Comparison of ENCODE assay signal across 18 cellular contexts in the genomic region with DNA sequence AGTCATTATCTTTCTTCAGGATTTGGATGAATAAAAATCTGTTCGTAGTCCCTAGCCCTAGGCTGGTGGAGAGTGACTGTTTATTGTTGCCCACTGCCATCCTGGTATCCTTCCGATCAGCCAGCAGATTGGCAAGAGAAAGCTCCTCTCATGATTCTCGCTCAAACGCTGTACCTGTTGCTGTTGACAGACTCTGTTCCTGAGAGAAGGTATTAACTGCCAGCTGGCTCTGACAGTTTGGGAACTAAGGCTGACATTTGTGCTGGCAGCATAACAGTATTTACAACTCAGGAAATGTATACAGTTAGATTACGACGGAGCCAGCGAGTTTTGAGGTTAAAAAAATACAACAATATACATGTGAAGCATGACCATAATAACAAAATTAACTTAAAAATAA.
DNase-seq lines count a peak whose midpoint lies in the region; ATAC-seq and TF ChIP-seq lines count a peak whose summit lies in the region.
"Had no signal": no experiment of that assay in that cellular context is flagged by ENCODE, and none has a peak within 500 bp of the region (broad histone marks: within the 10 kb centered on the region; RNA-seq: fewer than 3 reads in every experiment).

No MANE protein-coding gene starts in this region.

- no peak overlapping the region for H3K4me3 Mint-ChIP-seq in activated CD4-positive, alpha-beta T cell treated with anti-CD3 and anti-CD28 coated beads, Interleukin-2, amount 10 ng/mL, durations not matched to agents 24 days and 14 days
- H3K4me3 Mint-ChIP-seq: B cell; CD4-positive, alpha-beta T cell; HFFc6 had no signal

- 30 to 35% methylated on average over 7 of the region's 7 CpGs for WGBS in body of pancreas, 2 donors

- H3K36me3 Mint-ChIP-seq in activated CD4-positive, alpha-beta T cell treated with anti-CD3 and anti-CD28 coated beads, Interleukin-2, amount 10 ng/mL, durations not matched to agents 24 days and 14 days (ENCODE audit: low read depth) = no peaks in the 10 kb centered on the region

- H3K27ac Mint-ChIP-seq in activated CD4-positive, alpha-beta T cell treated with anti-CD3 and anti-CD28 coated beads, Interleukin-2, amount 10 ng/mL, durations not matched to agents 24 days and 14 days = no peak overlapping the region
- H3K27ac Mint-ChIP-seq: B cell; CD4-positive, alpha-beta T cell; HFFc6 had no signal

- H3K9me3 Mint-ChIP-seq in activated CD4-positive, alpha-beta T cell treated with anti-CD3 and anti-CD28 coated beads, Interleukin-2, amount 10 ng/mL, durations not matched to agents 24 days and 14 days = no peaks in the 10 kb centered on the region

- ATAC-seq in Right ventricle myocardium inferior (peak; percentile 24), body of pancreas (peak; percentile 82), left lobe of liver (peak; percentile 89)

- H3K4me3 ChIP-seq in BLaER1 treated with 17β-estradiol and CSF1 and Interleukin-3, amounts not matched to agents 10 nM and 100 nM = no peak overlapping the region
- no peak overlapping the region for H3K4me3 ChIP-seq in body of pancreas
- H3K4me3 ChIP-seq: GM23248 had no signal

- no peak for TF ChIP-seq POLR2A in body of pancreas (IDR thresholded peaks at IDR 0.05)

- H3K9me3 ChIP-seq in BLaER1 treated with 17β-estradiol and CSF1 and Interleukin-3, amounts not matched to agents 10 nM and 100 nM (replicated peaks in 1 of 11) = peaks cover 0 to 16% (median 12%) of the 10 kb centered on the region in 11 experiments; a peak in 12 of 22 replicates
- no peaks in the 10 kb centered on the region for H3K9me3 ChIP-seq in body of pancreas
- H3K9me3 ChIP-seq: Caco-2 had no signal

- H4K20me1 ChIP-seq in BLaER1 treated with 17β-estradiol and CSF1 and Interleukin-3, amounts not matched to agents 10 nM and 100 nM = no peaks in the 10 kb centered on the region

- H3K9ac ChIP-seq in BLaER1 treated with 17β-estradiol and CSF1 and Interleukin-3, amounts not matched to agents 10 nM and 100 nM = peak overlapping the region in 2 of 11 experiments; percentile 32 to 45; a peak in 2 of 22 replicates
- H3K9ac ChIP-seq: GM23248 had no signal

- no peak for DNase-seq in Right ventricle myocardium inferior (ENCODE audit: missing footprints)
- DNase-seq in cardiac septum (ENCODE audit: low spot score) = no peak
- peak; percentile 56 to 79 (median 72) for DNase-seq in body of pancreas
- DNase-seq in left lobe of liver (ENCODE audit: low spot score) = peak; percentile 56
- DNase-seq in NCI-H446 treated with DMSO at 0.1 percent for 48 hours (lab: John Stamatoyannopoulos, UW) = no peak
- DNase-seq in activated CD4-positive, alpha-beta T cell treated with anti-CD3 and anti-CD28 coated beads, Interleukin-2, amount 10 ng/mL, durations not matched to agents 24 days and 14 days = no peak
- DNase-seq in UCSD-AML1 (lab: John Stamatoyannopoulos, UW; ENCODE audit: unreplicated experiment) = no peak
- DNase-seq: Caco-2; CD4-positive, alpha-beta T cell; GDM1; GM23248; HCEC 1CT; HFFc6; IMR-90 had no signal

- intact Hi-C loops in Right ventricle myocardium inferior (cut with DNase I) (no loop called here), cardiac septum (cut with DNase I) (no loop called here), body of pancreas (cut with DNase I) (no loop called here)
- intact Hi-C loops in activated CD4-positive, alpha-beta T cell treated with anti-CD3 and anti-CD28 coated beads, Interleukin-2, amount 10 ng/mL, durations not matched to agents 24 days and 14 days (cut with micrococcal nuclease) = no loop called here

- H3K4me1 Mint-ChIP-seq in activated CD4-positive, alpha-beta T cell treated with anti-CD3 and anti-CD28 coated beads, Interleukin-2, amount 10 ng/mL, durations not matched to agents 24 days and 14 days = peaks cover 3% of the 10 kb centered on the region
- H3K4me1 Mint-ChIP-seq: B cell had no signal

- peak overlapping the region in 8 of 11 experiments; percentile 1 to 78 (median 66); a peak in 15 of 22 replicates for H3K4me2 ChIP-seq in BLaER1 treated with 17β-estradiol and CSF1 and Interleukin-3, amounts not matched to agents 10 nM and 100 nM

- H3K27me3 Mint-ChIP-seq in activated CD4-positive, alpha-beta T cell treated with anti-CD3 and anti-CD28 coated beads, Interleukin-2, amount 10 ng/mL, durations not matched to agents 24 days and 14 days = no peaks in the 10 kb centered on the region
- H3K27me3 Mint-ChIP-seq: B cell; CD4-positive, alpha-beta T cell had no signal

- no peak for TF ChIP-seq CTCF in body of pancreas (IDR thresholded peaks at IDR 0.05)

- no peaks in the 10 kb centered on the region for H3K27me3 ChIP-seq in BLaER1 treated with 17β-estradiol and CSF1 and Interleukin-3, amounts not matched to agents 10 nM and 100 nM
- H3K27me3 ChIP-seq in body of pancreas = no peaks in the 10 kb centered on the region

- peaks cover 10 to 62% (median 49%) of the 10 kb centered on the region in 10 experiments; a peak in 19 of 20 replicates for H3K4me1 ChIP-seq in BLaER1 treated with 17β-estradiol and CSF1 and Interleukin-3, amounts not matched to agents 10 nM and 100 nM
- H3K4me1 ChIP-seq in body of pancreas = peaks cover 25% of the 10 kb centered on the region

- H3K27ac ChIP-seq in BLaER1 treated with 17β-estradiol and CSF1 and Interleukin-3, amounts not matched to agents 10 nM and 100 nM = 0 out of 22 replicates have a peak overlapping the region, but pooled peaks of 1 of the 11 experiments have one; percentile 16
- peak overlapping the region; percentile 59 to 78 (median 69) for H3K27ac ChIP-seq in body of pancreas
- H3K27ac ChIP-seq: C4-2B, GM23248, HL-60 had no signal

- no peaks in the 10 kb centered on the region; a peak in 1 of 22 replicates for H3K36me3 ChIP-seq in BLaER1 treated with 17β-estradiol and CSF1 and Interleukin-3, amounts not matched to agents 10 nM and 100 nM
- H3K36me3 ChIP-seq in body of pancreas (replicated peaks in 1 of 2; ENCODE audit: insufficient read depth in 1 of 2, low read depth in 2 of 2) = no peaks in the 10 kb centered on the region

Comparison
In these comparisons a context has a peak if more than half of its experiments do, and no peak if none do; other contexts are left out.
1. ATAC-seq: peak in every context shown above with its lines; median percentile 89 in left lobe of liver; 82 in body of pancreas; 24 in Right ventricle myocardium inferior.
2. DNase-seq: peak in body of pancreas (4 of 4) and left lobe of liver (single experiment); none in Right ventricle myocardium inferior (single experiment), cardiac septum (single experiment), NCI-H446 treated with DMSO at 0.1 percent for 48 hours (single experiment), activated CD4-positive, alpha-beta T cell treated with anti-CD3 and anti-CD28 coated beads, Interleukin-2, amount 10 ng/mL, durations not matched to agents 24 days and 14 days (single experiment) and UCSD-AML1 (single experiment).